Comparison of ENCODE assay signal across 14 cellular contexts in the genomic region with DNA sequence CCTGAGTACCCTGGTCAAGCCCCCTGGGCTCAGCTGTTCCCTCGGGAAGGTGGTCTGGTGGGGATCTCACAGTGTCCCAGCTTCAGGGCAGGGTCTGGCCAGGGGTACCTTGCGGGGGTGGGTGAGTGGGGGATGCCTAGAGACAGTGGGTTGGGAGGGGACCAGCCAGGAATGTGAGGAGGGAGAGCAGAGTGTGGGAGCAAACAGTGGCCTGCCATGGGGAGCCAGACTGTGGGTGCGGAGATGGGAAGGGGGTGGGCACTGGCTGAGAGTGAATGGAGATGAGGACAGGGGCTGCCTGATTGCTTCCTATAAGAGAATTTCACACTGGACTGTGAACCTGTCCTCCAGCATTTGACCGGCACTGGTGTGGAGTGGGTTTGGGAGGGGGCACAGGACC.
DNase-seq lines count a peak whose midpoint lies in the region; ATAC-seq and TF ChIP-seq lines count a peak whose summit lies in the region.
"Had no signal": no experiment of that assay in that cellular context is flagged by ENCODE, and none has a peak within 500 bp of the region (broad histone marks: within the 10 kb centered on the region; RNA-seq: fewer than 3 reads in every experiment).

No MANE protein-coding gene starts in this region.

- no peaks in the 10 kb centered on the region for H3K9me3 ChIP-seq in T-helper 17 cell (ENCODE audit: control insufficient read depth, low read length, poor library complexity, severe bottlenecking)
- H3K9me3 ChIP-seq: BE2C had no signal

- no peak for TF ChIP-seq CTCF in CD14-positive monocyte (IDR thresholded peaks at IDR 0.05)
- TF ChIP-seq CTCF in progenitor cell of endocrine pancreas (IDR thresholded peaks at IDR 0.05; ENCODE audit: unreplicated experiment), result no peak

- H3K4me3 Mint-ChIP-seq in CD14-positive monocyte (no peak overlapping the region), T-helper 17 cell (no peak overlapping the region), progenitor cell of endocrine pancreas (ENCODE audit: low read depth) (no peak overlapping the region)
- no peak overlapping the region for H3K4me3 Mint-ChIP-seq in activated T-helper 2 cell treated with anti-CD3 and anti-CD28 coated beads, Interferon-gamma antibody, Interleukin-2, Interleukin-4, amounts not matched to agents 10 μg/mL and 5 μg/mL and 100 μg/mL, durations not matched to agents 14 hours and 24 hours and 36 hours (ENCODE audit: low read depth)
- H3K4me3 Mint-ChIP-seq: CD8-positive, alpha-beta T cell; IgD-negative memory B cell had no signal

- ATAC-seq in T-helper 17 cell, result no peak
- no peak for ATAC-seq in HG03378 (IDR thresholded peaks at IDR 0.05; ENCODE audit: unreplicated experiment)
- ATAC-seq in HG02870 (IDR thresholded peaks at IDR 0.05; ENCODE audit: unreplicated experiment), result no peak
- ATAC-seq: CD8-positive, alpha-beta T cell had no signal

- H3K27ac Mint-ChIP-seq in CD14-positive monocyte, result no peak overlapping the region
- H3K27ac Mint-ChIP-seq in T-helper 17 cell, result peak overlapping the region; percentile 21
- H3K27ac Mint-ChIP-seq in progenitor cell of endocrine pancreas, result peak overlapping the region; percentile 69
- no peak overlapping the region for H3K27ac Mint-ChIP-seq in activated T-helper 2 cell treated with anti-CD3 and anti-CD28 coated beads, Interferon-gamma antibody, Interleukin-2, Interleukin-4, amounts not matched to agents 10 μg/mL and 5 μg/mL and 100 μg/mL, durations not matched to agents 14 hours and 24 hours and 36 hours
- H3K27ac Mint-ChIP-seq: CD8-positive, alpha-beta T cell; IgD-negative memory B cell had no signal

- H3K9me3 Mint-ChIP-seq in CD14-positive monocyte, result peaks cover 0 to 3% (median 0%) of the 10 kb centered on the region in 7 donors
- H3K9me3 Mint-ChIP-seq in progenitor cell of endocrine pancreas (ENCODE audit: low read depth), result no peaks in the 10 kb centered on the region
- H3K9me3 Mint-ChIP-seq in activated T-helper 2 cell treated with anti-CD3 and anti-CD28 coated beads, Interferon-gamma antibody, Interleukin-2, Interleukin-4, amounts not matched to agents 10 μg/mL and 5 μg/mL and 100 μg/mL, durations not matched to agents 14 hours and 24 hours and 36 hours, result no peaks in the 10 kb centered on the region
- H3K9me3 Mint-ChIP-seq: CD8-positive, alpha-beta T cell had no signal

- H3K4me1 Mint-ChIP-seq in CD14-positive monocyte (peaks cover 5% of the 10 kb centered on the region), T-helper 17 cell (peaks cover 2% of the 10 kb centered on the region), progenitor cell of endocrine pancreas (ENCODE audit: low read depth) (peaks cover 38% of the 10 kb centered on the region)
- no peaks in the 10 kb centered on the region for H3K4me1 Mint-ChIP-seq in activated T-helper 2 cell treated with anti-CD3 and anti-CD28 coated beads, Interferon-gamma antibody, Interleukin-2, Interleukin-4, amounts not matched to agents 10 μg/mL and 5 μg/mL and 100 μg/mL, durations not matched to agents 14 hours and 24 hours and 36 hours (ENCODE audit: low read depth)
- H3K4me1 Mint-ChIP-seq: IgD-negative memory B cell had no signal

- intact Hi-C loops in CD14-positive monocyte (cut with micrococcal nuclease), result no loop called here
- intact Hi-C loops in activated T-helper 2 cell treated with anti-CD3 and anti-CD28 coated beads, Interferon-gamma antibody, Interleukin-2, Interleukin-4, amounts not matched to agents 10 μg/mL and 5 μg/mL and 100 μg/mL, durations not matched to agents 14 hours and 24 hours and 36 hours (cut with micrococcal nuclease), result no loop called here

- H3K27me3 Mint-ChIP-seq in CD14-positive monocyte (ENCODE audit: low read depth in 3 of 3) (peaks cover 2 to 5% (median 4%) of the 10 kb centered on the region in 3 donors), T-helper 17 cell (peaks cover 45% of the 10 kb centered on the region), progenitor cell of endocrine pancreas (no peaks in the 10 kb centered on the region)
- H3K27me3 Mint-ChIP-seq in activated T-helper 2 cell treated with anti-CD3 and anti-CD28 coated beads, Interferon-gamma antibody, Interleukin-2, Interleukin-4, amounts not matched to agents 10 μg/mL and 5 μg/mL and 100 μg/mL, durations not matched to agents 14 hours and 24 hours and 36 hours (ENCODE audit: low read depth), result peaks cover 6% of the 10 kb centered on the region

- peak; percentile 33 for DNase-seq in CD14-positive monocyte (ENCODE audit: low spot score)
- no peak for DNase-seq in T-helper 17 cell
- DNase-seq in left kidney (ENCODE audit: low read depth, low spot score), result peak; percentile 44
- no peak for DNase-seq in progenitor cell of endocrine pancreas (ENCODE audit: low spot score, unreplicated experiment)
- no peak for DNase-seq in activated T-helper 2 cell treated with anti-CD3 and anti-CD28 coated beads, Interferon-gamma antibody, Interleukin-2, Interleukin-4, amounts not matched to agents 10 μg/mL and 5 μg/mL and 100 μg/mL, durations not matched to agents 14 hours and 24 hours and 36 hours (ENCODE audit: low spot score)
- DNase-seq: BE2C; CD8-positive, alpha-beta T cell; COR-L47; DND-41; GDM1; H7 had no signal

- H3K36me3 Mint-ChIP-seq in CD14-positive monocyte (no peaks in the 10 kb centered on the region), T-helper 17 cell (ENCODE audit: low read depth) (no peaks in the 10 kb centered on the region), progenitor cell of endocrine pancreas (ENCODE audit: insufficient read depth) (no peaks in the 10 kb centered on the region)
- H3K36me3 Mint-ChIP-seq in activated T-helper 2 cell treated with anti-CD3 and anti-CD28 coated beads, Interferon-gamma antibody, Interleukin-2, Interleukin-4, amounts not matched to agents 10 μg/mL and 5 μg/mL and 100 μg/mL, durations not matched to agents 14 hours and 24 hours and 36 hours (ENCODE audit: low read depth), result no peaks in the 10 kb centered on the region
- H3K36me3 Mint-ChIP-seq: CD8-positive, alpha-beta T cell; IgD-negative memory B cell had no signal

Comparison
In these comparisons a context has a peak if more than half of its experiments do, and no peak if none do; other contexts are left out.
1. DNase-seq: peak in CD14-positive monocyte (single experiment) and left kidney (single experiment); none in T-helper 17 cell (0 of 3), progenitor cell of endocrine pancreas (single experiment) and activated T-helper 2 cell treated with anti-CD3 and anti-CD28 coated beads, Interferon-gamma antibody, Interleukin-2, Interleukin-4, amounts not matched to agents 10 μg/mL and 5 μg/mL and 100 μg/mL, durations not matched to agents 14 hours and 24 hours and 36 hours (single experiment).
2. H3K27ac Mint-ChIP-seq: peak in T-helper 17 cell (single experiment) and progenitor cell of endocrine pancreas (single experiment); none in CD14-positive monocyte (0 of 7) and activated T-helper 2 cell treated with anti-CD3 and anti-CD28 coated beads, Interferon-gamma antibody, Interleukin-2, Interleukin-4, amounts not matched to agents 10 μg/mL and 5 μg/mL and 100 μg/mL, durations not matched to agents 14 hours and 24 hours and 36 hours (single experiment).